Comparison of ENCODE assay signal across 8 cellular contexts in genomic region chr2:191013617-191013875, GRCh38. TPM values are rescaled to one million over a fixed set of nuclear protein-coding genes. Genes with fewer than 3 reads are reported as not detected.
DNase-seq lines count a peak whose midpoint lies in the region; ATAC-seq and TF ChIP-seq lines count a peak whose summit lies in the region.

No MANE protein-coding gene starts in this region.

- DNase-seq in NCI-H526 treated with DMSO at 0.1 percent for 48 hours (lab: John Stamatoyannopoulos, UW), result peak; percentile 67
- no peak for DNase-seq in NCI-H526 (lab: John Stamatoyannopoulos, UW)
- no peak for DNase-seq in astrocyte of the spinal cord (ENCODE audit: low read depth, low spot score)
- DNase-seq in left lung, result no peak
- DNase-seq in tibial artery, result no peak
- DNase-seq in dedifferentiated amniotic fluid mesenchymal stem cell (ENCODE audit: extremely low spot score), result no peak
- DNase-seq in DMS153 (lab: John Stamatoyannopoulos, UW), result no peak
- no peak for DNase-seq in GM10248 (ENCODE audit: extremely low spot score)

- H3K27me3 ChIP-seq in left lung (no peaks in the 10 kb centered on the region), tibial artery (no peaks in the 10 kb centered on the region)

- peak overlapping the region; percentile 86 for H3K4me3 ChIP-seq in astrocyte of the spinal cord (ENCODE audit: low read depth, low read length)
- peak overlapping the region; percentile 92 to 93 for H3K4me3 ChIP-seq in left lung
- peak overlapping the region; percentile 73 for H3K4me3 ChIP-seq in tibial artery

- in situ Hi-C loops in astrocyte of the spinal cord (cut with HindIII; ENCODE audit: low sequenced_read_pairs), result no loop called here

- H3K4me1 ChIP-seq in left lung, result peaks cover 16 to 50% of the 10 kb centered on the region in 2 donors
- peaks cover 0 to 33% (median 16%) of the 10 kb centered on the region in 4 donors for H3K4me1 ChIP-seq in tibial artery

- CTCF ChIA-PET in GM10248 (lab: Yijun Ruan, JAX), result interaction anchor here (1.7 to 1.8 kb wide), 2 partner anchors 16 to 24 kb away, joined by 4 read pairs; no protein-coding TSS in a partner anchor

- ATAC-seq in left lung, result no peak

- H3K36me3 ChIP-seq in left lung, result peaks cover 0 to 32% of the 10 kb centered on the region in 2 donors
- H3K36me3 ChIP-seq in tibial artery, result peaks cover 0 to 11% (median under 1%) of the 10 kb centered on the region in 3 donors

- intact Hi-C loops in left lung (cut with DNase I), result no loop called here
- intact Hi-C loops in tibial artery (cut with DNase I; ENCODE audit: low total_unique reads), result loop anchor here (5.0 kb wide), 1 partner anchor 161 kb away; no protein-coding TSS in a partner anchor

- TF ChIP-seq CTCF in astrocyte of the spinal cord (IDR thresholded peaks at IDR 0.05; ENCODE audit: low read depth, low read length), result no peak
- no peak for TF ChIP-seq CTCF in left lung (IDR thresholded peaks at IDR 0.05)
- TF ChIP-seq CTCF in tibial artery (IDR thresholded peaks at IDR 0.05), result no peak
- no peak for TF ChIP-seq CTCF in GM10248 (IDR thresholded peaks at IDR 0.05; ENCODE audit: control extremely low read depth, extremely low read depth, low read depth, missing control alignments)

- POLR2A ChIA-PET in GM10248 (lab: Yijun Ruan, JAX), result no interaction called here

- H3K27ac ChIP-seq in left lung (peak overlapping the region; percentile 89), tibial artery (peak overlapping the region; percentile 83 to 87)

- H3K9me3 ChIP-seq in left lung (no peaks in the 10 kb centered on the region), tibial artery (no peaks in the 10 kb centered on the region)

RNA-seq across cellular contexts. Expression of gene STAT1, which starts 0.4 kb away (rescaled TPM):
- 100 to 1,000 TPM; 118 to 144 TPM for total RNA-seq in left lung
